11 cellular contexts compared by ENCODE assay signal in the genomic region with DNA sequence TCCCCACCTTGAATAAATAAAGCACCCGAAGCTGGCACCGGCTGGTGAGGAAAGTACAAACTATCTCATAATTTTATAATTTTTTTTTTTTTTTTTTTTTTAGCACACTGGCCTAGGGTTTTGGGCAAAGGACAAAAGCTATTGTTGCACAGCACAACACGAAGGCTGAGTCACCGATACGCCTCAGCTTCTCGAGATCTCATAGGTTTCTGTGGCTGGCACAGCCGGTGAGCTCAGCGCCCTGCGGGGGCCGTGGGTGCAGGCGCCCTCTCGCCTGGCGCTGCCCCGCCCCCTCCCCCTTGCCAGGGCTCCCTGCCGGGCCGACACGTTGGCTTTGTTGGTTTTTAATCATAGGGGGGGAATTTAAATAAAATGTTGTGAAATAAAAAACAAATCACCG. TPM values are rescaled to one million over a fixed set of nuclear protein-coding genes. Genes with fewer than 3 reads are reported as not detected.
DNase-seq lines count a peak whose midpoint lies in the region; ATAC-seq, FAIRE-seq and TF ChIP-seq lines count a peak whose summit lies in the region.
"Had no signal": no experiment of that assay in that cellular context is flagged by ENCODE, and none has a peak within 500 bp of the region (broad histone marks: within the 10 kb centered on the region; RNA-seq: fewer than 3 reads in every experiment).

No MANE protein-coding gene starts in this region.

- in situ Hi-C loops in GM13977 (cut with MboI; ENCODE audit: low pct_unique_long_range_greater_than_20kb, low sequenced_read_pairs, unreplicated experiment) = no loop called here

- H3K27ac ChIP-seq in cingulate gyrus (ENCODE audit: low read depth, low read length) (peak overlapping the region; percentile 15), small intestine (ENCODE audit: low read depth in 1 of 2, low read length in 1 of 2) (peak overlapping the region; percentile 85 to 91)
- H3K27ac ChIP-seq: testis had no signal

- TF ChIP-seq CTCF in GM13977 (IDR thresholded peaks at IDR 0.05; ENCODE audit: extremely low read depth, insufficient read depth, missing control alignments) = no peak

- 18 to 66% (median 45%) methylated on average over 18 of the region's 18 CpGs for WGBS in small intestine, 3 donors

- no peaks in the 10 kb centered on the region for H3K9me3 ChIP-seq in small intestine (ENCODE audit: control insufficient read depth, low read depth)
- H3K9me3 ChIP-seq: testis had no signal

- DNase-seq in HT1080 (ENCODE audit: low read depth) (peak; percentile 77), NCI-H2196 (lab: John Stamatoyannopoulos, UW; ENCODE audit: unreplicated experiment) (peak; percentile 95), small intestine (peak; percentile 95), GM13977 (ENCODE audit: low spot score) (no peak), HK-2 (ENCODE audit: unreplicated experiment) (no peak)
- DNase-seq: activated CD8-positive, alpha-beta memory T cell treated with anti-CD3 and anti-CD28 coated beads, Interleukin-2, amount 10 ng/mL, durations not matched to agents 7 days and 5 days; foreskin melanocyte; testis had no signal

- no peaks in the 10 kb centered on the region for H3K36me3 ChIP-seq in small intestine (ENCODE audit: control insufficient read depth in 2 of 2, insufficient read depth in 2 of 2, low read length in 2 of 2)

- no peak for FAIRE-seq in small intestine (lab: Jason Lieb, UNC)

- no peak overlapping the region for H3K4me3 ChIP-seq in small intestine (ENCODE audit: low read depth in 1 of 2, low read length in 2 of 2)
- H3K4me3 ChIP-seq: testis had no signal

- ATAC-seq in GM19397 (IDR thresholded peaks at IDR 0.05; ENCODE audit: unreplicated experiment) = no peak
- no peak for ATAC-seq in HG03354 (IDR thresholded peaks at IDR 0.05; ENCODE audit: poor library complexity, severe bottlenecking, unreplicated experiment)
- ATAC-seq: activated CD8-positive, alpha-beta memory T cell treated with anti-CD3 and anti-CD28 coated beads, Interleukin-2, amount 10 ng/mL, durations not matched to agents 7 days and 5 days had no signal

- peaks cover 0 to 6% of the 10 kb centered on the region in 2 donors for H3K4me1 ChIP-seq in small intestine (ENCODE audit: control insufficient read depth in 2 of 2, insufficient read depth in 1 of 2, low read depth in 1 of 2, low read length in 1 of 2)

- H3K27me3 ChIP-seq in small intestine (ENCODE audit: control insufficient read depth in 2 of 2, insufficient read depth in 2 of 2, low read length in 2 of 2) = no peaks in the 10 kb centered on the region
- H3K27me3 ChIP-seq: testis had no signal

RNA-seq across cellular contexts. Expression of a gene that starts 17.2 kb away (rescaled TPM):
- 1.2 and 1.7 TPM in 2 replicates for total RNA-seq in HT1080 (2014; rRNA removed; shearing (Covaris generic))
- 0.86 and 1.3 TPM in 2 replicates for polyA plus RNA-seq in HT1080 (2015; cell fraction: cytosol; rRNA removed)
- polyA plus RNA-seq in HT1080 (2015; cell fraction: nucleus; rRNA removed) = 2.1 and 3.4 TPM in 2 replicates
- polyA plus RNA-seq in small intestine = 10 to 100 TPM; 13.5 to 23.0 (median 15.4) TPM

Comparison
In these comparisons a context has a peak if more than half of its experiments do, and no peak if none do; other contexts are left out.
1. DNase-seq: peak in HT1080 (single experiment), NCI-H2196 (single experiment) and small intestine (single experiment); none in GM13977 (single experiment) and HK-2 (single experiment).